Comparison of ENCODE assay signal across 8 cellular contexts in genomic region chr22:49962751-49963646, GRCh38. TPM values are rescaled to one million over a fixed set of nuclear protein-coding genes. Genes with fewer than 3 reads are reported as not detected.
DNase-seq lines count a peak whose midpoint lies in the region; ATAC-seq and TF ChIP-seq lines count a peak whose summit lies in the region.

No MANE protein-coding gene starts in this region.

- H3K79me2 ChIP-seq in SU-DHL-6 (ENCODE audit: insufficient read depth, low read length): peaks cover 31% of the 10 kb centered on the region

- POLR2A ChIA-PET in CD4-positive, alpha-beta T cell (lab: Charles Lee): interaction anchor here (0.6 to 5.9 kb wide), 10 partner anchors 8 to 139 kb away, joined by 3 to 92 read pairs (median 10); no protein-coding TSS in a partner anchor
- POLR2A ChIA-PET in naive thymus-derived CD8-positive, alpha-beta T cell (lab: Charles Lee): interaction anchor here (0.8 to 6.2 kb wide), 14 partner anchors 7 to 228 kb away, joined by 3 to 74 read pairs (median 6); partner anchors contain the start of genes ALG12 and CRELD2

- ATAC-seq in CD4-positive, alpha-beta T cell (ENCODE audit: poor library complexity): no peak
- no peak for ATAC-seq in naive thymus-derived CD8-positive, alpha-beta T cell
- ATAC-seq in GM21576 (IDR thresholded peaks at IDR 0.05; ENCODE audit: unreplicated experiment) (no peak), GM21515 (IDR thresholded peaks at IDR 0.05; ENCODE audit: unreplicated experiment) (no peak), GM18858 (IDR thresholded peaks at IDR 0.05; ENCODE audit: unreplicated experiment) (no peak)

- no peak for TF ChIP-seq CTCF in CD4-positive, alpha-beta T cell (IDR thresholded peaks at IDR 0.05)
- TF ChIP-seq CTCF in SU-DHL-6 (IDR thresholded peaks at IDR 0.05; ENCODE audit: insufficient read depth, low read length, poor library complexity, severe bottlenecking): no peak

- H3K9ac ChIP-seq in SU-DHL-6 (ENCODE audit: low read length) (0 out of 2 replicates have a peak overlapping the region, but pooled peaks have one; percentile 86), endocrine pancreas (ENCODE audit: control insufficient read depth, insufficient read depth, low read length) (peak overlapping the region; percentile 96)

- no peaks in the 10 kb centered on the region; the same call in 1 of the 2 replicates for H3K36me3 ChIP-seq in SU-DHL-6 (ENCODE audit: low read length)
- no peaks in the 10 kb centered on the region for H3K36me3 ChIP-seq in endocrine pancreas (ENCODE audit: control insufficient read depth, insufficient read depth, low read length)

- peak in 4 of 10 experiments; percentile 3 to 37 (median 22) for DNase-seq in CD4-positive, alpha-beta T cell
- DNase-seq in naive thymus-derived CD8-positive, alpha-beta T cell: peak in 5 of 10 donors; percentile 2 to 64 (median 16)
- no peak for DNase-seq in stimulated activated naive CD4-positive, alpha-beta T cell treated with Interleukin-2 at 50 U/mL for 16 hours (lab: John Stamatoyannopoulos, UW)

- H3K4me3 ChIP-seq in SU-DHL-6 (ENCODE audit: insufficient read depth, low read length, poor library complexity, severe bottlenecking) (no peak overlapping the region), endocrine pancreas (ENCODE audit: control insufficient read depth, insufficient read depth, low read length) (no peak overlapping the region)

- H3K36me3 Mint-ChIP-seq in CD4-positive, alpha-beta T cell (ENCODE audit: low read depth): peaks cover 48% of the 10 kb centered on the region
- peaks cover 0 to 21% (median 2%) of the 10 kb centered on the region in 3 donors for H3K36me3 Mint-ChIP-seq in naive thymus-derived CD8-positive, alpha-beta T cell

- H3K4me1 ChIP-seq in endocrine pancreas (ENCODE audit: control insufficient read depth, insufficient read depth, low read length): no peaks in the 10 kb centered on the region

- H3K9me3 ChIP-seq in CD4-positive, alpha-beta T cell (ENCODE audit: control insufficient read depth, low read length): no peaks in the 10 kb centered on the region
- H3K9me3 ChIP-seq in SU-DHL-6 (ENCODE audit: insufficient read depth, low read length): no peaks in the 10 kb centered on the region
- H3K9me3 ChIP-seq in endocrine pancreas (ENCODE audit: control insufficient read depth, low read length): no peaks in the 10 kb centered on the region

- no peaks in the 10 kb centered on the region for H3K9me3 Mint-ChIP-seq in CD4-positive, alpha-beta T cell
- H3K9me3 Mint-ChIP-seq in naive thymus-derived CD8-positive, alpha-beta T cell: no peaks in the 10 kb centered on the region

- H3K27ac ChIP-seq in CD4-positive, alpha-beta T cell (ENCODE audit: low read depth, low read length): peak overlapping the region; percentile 94
- no peak overlapping the region for H3K27ac ChIP-seq in SU-DHL-6 (ENCODE audit: low read depth, low read length)

- intact Hi-C loops in CD4-positive, alpha-beta T cell (cut with DNase I, micrococcal nuclease): loop anchor here (1.0 to 5.0 kb wide), 3 partner anchors 27 to 67 kb away; no protein-coding TSS in a partner anchor

- H3K27me3 ChIP-seq in CD4-positive, alpha-beta T cell (ENCODE audit: control insufficient read depth, insufficient read depth, low read length): no peaks in the 10 kb centered on the region
- H3K27me3 ChIP-seq in SU-DHL-6 (ENCODE audit: low read length): no peaks in the 10 kb centered on the region
- H3K27me3 ChIP-seq in endocrine pancreas (ENCODE audit: control insufficient read depth, insufficient read depth, low read length): no peaks in the 10 kb centered on the region

- peaks cover 3% of the 10 kb centered on the region; the same call in 1 of the 2 replicates for H4K20me1 ChIP-seq in SU-DHL-6 (ENCODE audit: low read depth, low read length)

- CTCF ChIA-PET in CD4-positive, alpha-beta T cell (lab: Charles Lee): interaction anchor here (1.0 to 1.2 kb wide), 2 partner anchors 31 to 32 kb away, joined by 3 to 11 read pairs; no protein-coding TSS in a partner anchor

- peak overlapping the region; percentile 97 for H3K27ac Mint-ChIP-seq in CD4-positive, alpha-beta T cell
- H3K27ac Mint-ChIP-seq in naive thymus-derived CD8-positive, alpha-beta T cell: peak overlapping the region; percentile 63 to 97 (median 82)

- no peaks in the 10 kb centered on the region for H3K9me2 ChIP-seq in SU-DHL-6 (replicated peaks; ENCODE audit: insufficient read depth, low read length)

- no peaks in the 10 kb centered on the region for H3K27me3 Mint-ChIP-seq in CD4-positive, alpha-beta T cell
- no peaks in the 10 kb centered on the region for H3K27me3 Mint-ChIP-seq in naive thymus-derived CD8-positive, alpha-beta T cell

- H3K4me2 ChIP-seq in SU-DHL-6 (ENCODE audit: low read depth, low read length, poor library complexity, severe bottlenecking): peak overlapping the region; percentile 87

- peaks cover 28% of the 10 kb centered on the region for H3K4me1 Mint-ChIP-seq in CD4-positive, alpha-beta T cell (ENCODE audit: low read depth)
- peaks cover 16 to 59% (median 40%) of the 10 kb centered on the region in 4 donors for H3K4me1 Mint-ChIP-seq in naive thymus-derived CD8-positive, alpha-beta T cell

- H3F3A ChIP-seq in SU-DHL-6 (ENCODE audit: insufficient read depth): 0 out of 2 replicates have a peak, but pooled peaks cover 4% of the 10 kb centered on the region

- H2AFZ ChIP-seq in SU-DHL-6 (ENCODE audit: low read depth, low read length, severe bottlenecking): no peak overlapping the region

- H3K4me3 Mint-ChIP-seq in CD4-positive, alpha-beta T cell: peak overlapping the region; percentile 85
- peak overlapping the region; percentile 60 to 92 (median 78) for H3K4me3 Mint-ChIP-seq in naive thymus-derived CD8-positive, alpha-beta T cell

RNA-seq across cellular contexts. Expression of gene PIM3, which starts 2.4 kb away (rescaled TPM):
- total RNA-seq in CD4-positive, alpha-beta T cell: 100 to 1,000 TPM; 224 to 230 TPM
- total RNA-seq in naive thymus-derived CD8-positive, alpha-beta T cell: 10 to 100 TPM; 42.0 to 44.0 TPM
- 10 to 100 TPM; 12.4 to 26.0 (median 13.6) TPM for polyA plus RNA-seq in naive thymus-derived CD8-positive, alpha-beta T cell

RNA-seq across cellular contexts. Expression of gene CRELD2, which starts 44.6 kb away (rescaled TPM):
- total RNA-seq in CD4-positive, alpha-beta T cell: 10 to 100 TPM; 21.2 to 23.3 TPM
- 10 to 100 TPM; 22.1 to 28.0 TPM for total RNA-seq in naive thymus-derived CD8-positive, alpha-beta T cell
- 10 to 100 TPM; 35.8 to 43.6 (median 37.0) TPM for polyA plus RNA-seq in naive thymus-derived CD8-positive, alpha-beta T cell

RNA-seq across cellular contexts. Expression of gene ALG12, which starts 44.8 kb away (rescaled TPM):
- 10 to 100 TPM; 13.5 to 14.6 TPM for total RNA-seq in CD4-positive, alpha-beta T cell
- total RNA-seq in naive thymus-derived CD8-positive, alpha-beta T cell: 10 to 100 TPM; 20.3 to 23.6 TPM
- 10 to 100 TPM; 10.8 to 17.0 (median 16.9) TPM for polyA plus RNA-seq in naive thymus-derived CD8-positive, alpha-beta T cell

RNA-seq across cellular contexts. Expression of gene IL17REL, which starts 49.6 kb away (rescaled TPM):
- total RNA-seq in CD4-positive, alpha-beta T cell: not detected
- not detected for total RNA-seq in naive thymus-derived CD8-positive, alpha-beta T cell
- polyA plus RNA-seq in naive thymus-derived CD8-positive, alpha-beta T cell: not detected

Comparison
In these comparisons a context has a peak if more than half of its experiments do, and no peak if none do; other contexts are left out.
1. RNA of gene PIM3, which starts 2.4 kb away (total RNA-seq): 224 to 230 TPM in CD4-positive, alpha-beta T cell; 42.0 to 44.0 TPM in naive thymus-derived CD8-positive, alpha-beta T cell; every median in the first group is over 4 times any median in the second.